In the genomic region with DNA sequence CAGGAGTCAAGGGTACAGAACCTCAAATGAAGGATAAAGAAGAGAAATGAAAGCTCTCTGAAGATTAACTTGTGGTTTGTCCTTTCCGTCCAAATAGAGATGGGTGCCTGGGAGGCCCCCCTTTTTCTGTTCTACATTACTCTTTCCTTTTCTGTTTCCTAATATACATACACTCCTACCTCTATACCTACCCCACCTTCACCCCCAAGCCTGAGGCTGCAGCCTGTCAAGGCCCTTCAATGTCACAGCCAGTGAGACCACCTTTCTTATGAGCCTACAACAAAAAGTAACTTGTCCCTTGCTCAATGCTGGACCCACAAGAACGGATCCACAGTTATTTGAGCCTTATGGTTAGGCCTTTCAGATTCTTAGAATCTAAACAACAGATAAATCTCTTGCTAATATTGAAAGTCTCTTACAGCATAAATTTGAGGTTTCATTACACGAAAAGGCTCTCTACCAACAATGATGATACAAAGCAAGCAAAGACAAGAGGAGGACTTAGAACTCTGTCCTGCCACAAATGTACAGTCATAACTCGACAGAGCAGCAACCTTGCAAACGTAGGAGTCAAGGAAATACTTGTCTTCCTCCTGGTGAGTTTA, we compare ENCODE assay signal across 10 cellular contexts. TPM values are rescaled to one million over a fixed set of nuclear protein-coding genes. Genes with fewer than 3 reads are reported as not detected.
DNase-seq lines count a peak whose midpoint lies in the region; ATAC-seq, FAIRE-seq and TF ChIP-seq lines count a peak whose summit lies in the region.
"Had no signal": no experiment of that assay in that cellular context is flagged by ENCODE, and none has a peak within 500 bp of the region (broad histone marks: within the 10 kb centered on the region; RNA-seq: fewer than 3 reads in every experiment).

No MANE protein-coding gene starts in this region.

- no peaks in the 10 kb centered on the region for H3K23me2 ChIP-seq in H9 (ENCODE audit: insufficient read length, low read depth, low read length, poor library complexity, severe bottlenecking)

- H3K27me3 Mint-ChIP-seq in activated CD8-positive, alpha-beta T cell treated with anti-CD3 and anti-CD28 coated beads for 36 hours, result no peaks in the 10 kb centered on the region
- H3K27me3 Mint-ChIP-seq in H9 (ENCODE audit: low read depth), result peaks cover 39% of the 10 kb centered on the region

- CTCF ChIA-PET in activated CD8-positive, alpha-beta T cell treated with anti-CD3 and anti-CD28 coated beads for 36 hours (lab: Charles Lee), result interaction anchor here (0.6 to 10.8 kb wide), 11 partner anchors 9 to 182 kb away, joined by 3 to 105 read pairs (median 3); partner anchors contain the start of gene UTP25

- no peaks in the 10 kb centered on the region for H3K79me2 ChIP-seq in H9 (ENCODE audit: insufficient read depth, low read length)

- no peak overlapping the region for H3K23ac ChIP-seq in H9 (ENCODE audit: insufficient read length, low read depth, low read length)

- peak overlapping the region; percentile 98 for H3K27ac Mint-ChIP-seq in activated CD8-positive, alpha-beta T cell treated with anti-CD3 and anti-CD28 coated beads for 36 hours
- H3K27ac Mint-ChIP-seq in H9, result no peak overlapping the region

- no peak for FAIRE-seq in RCC 7860 (lab: Jason Lieb, UNC)

- no peak overlapping the region for H2BK15ac ChIP-seq in H9 (ENCODE audit: low read depth, low read length)

- H2BK20ac ChIP-seq in H9 (ENCODE audit: low read depth, low read length, poor library complexity, severe bottlenecking), result no peak overlapping the region

- H3K4me3 ChIP-seq in upper lobe of right lung, result no peak overlapping the region
- H3K4me3 ChIP-seq: gastroesophageal sphincter had no signal

- H3K36me3 ChIP-seq in upper lobe of right lung, result no peaks in the 10 kb centered on the region
- H3K36me3 ChIP-seq: gastroesophageal sphincter had no signal

- peaks cover 80% of the 10 kb centered on the region for H3K4me1 Mint-ChIP-seq in activated CD8-positive, alpha-beta T cell treated with anti-CD3 and anti-CD28 coated beads for 36 hours (ENCODE audit: low read depth)
- peaks cover 14% of the 10 kb centered on the region in 2 experiments for H3K4me1 Mint-ChIP-seq in H9

- DNase-seq in stimulated activated CD4-positive, alpha-beta T cell treated with anti-CD3 and anti-CD28 coated beads, Interleukin-15, amount 100 ng/mL, for 24 hours, result peak; percentile 52
- DNase-seq in stimulated activated CD4-positive, alpha-beta T cell treated with anti-CD3 and anti-CD28 coated beads, Interleukin-4, amount 100 ng/mL, for 4 hours, result no peak
- peak; percentile 76 for DNase-seq in activated CD8-positive, alpha-beta T cell treated with anti-CD3 and anti-CD28 coated beads for 36 hours
- DNase-seq in upper lobe of right lung, result no peak
- no peak for DNase-seq in superior temporal gyrus (ENCODE audit: extremely low spot score)
- no peak for DNase-seq in RCC 7860 (ENCODE audit: low spot score)
- no peak for DNase-seq in H9
- DNase-seq: Karpas-422 had no signal

- H3K4me1 ChIP-seq in upper lobe of right lung (peaks cover 12% of the 10 kb centered on the region), H9 (ENCODE audit: insufficient read depth, low read length) (no peaks in the 10 kb centered on the region)

- no peak overlapping the region for H3K9ac ChIP-seq in H9 (ENCODE audit: extremely low read depth, insufficient read length, low read length)

- no peak overlapping the region for H4K5ac ChIP-seq in H9 (ENCODE audit: insufficient read length, low read depth, low read length)

- H2AFZ ChIP-seq in H9 (ENCODE audit: low read length), result no peak overlapping the region

- no peak overlapping the region for H2BK120ac ChIP-seq in H9 (ENCODE audit: low read depth, low read length, poor library complexity, severe bottlenecking)

- WGBS in H9 (ENCODE audit: extremely low coverage, insufficient read length, low lambda C conversion rate), result no CpG with 5 or more reads among the region's 5 CpGs

- no peak overlapping the region for H4K91ac ChIP-seq in H9 (ENCODE audit: insufficient read length, low read depth, low read length)

- H3K56ac ChIP-seq in H9 (ENCODE audit: insufficient read length, low read depth, low read length), result no peak overlapping the region

- H3K14ac ChIP-seq in H9 (ENCODE audit: insufficient read depth, low read length), result no peak overlapping the region

- peak overlapping the region; percentile 24 for H3K27ac ChIP-seq in upper lobe of right lung
- no peak overlapping the region for H3K27ac ChIP-seq in H9 (ENCODE audit: insufficient read length, low read depth, low read length)
- H3K27ac ChIP-seq: gastroesophageal sphincter had no signal

- H3K4me3 Mint-ChIP-seq in activated CD8-positive, alpha-beta T cell treated with anti-CD3 and anti-CD28 coated beads for 36 hours, result peak overlapping the region; percentile 67
- H3K4me3 Mint-ChIP-seq in H9, result no peak overlapping the region

- H2BK5ac ChIP-seq in H9 (ENCODE audit: insufficient read length, low read length), result no peak overlapping the region

- POLR2A ChIA-PET in activated CD8-positive, alpha-beta T cell treated with anti-CD3 and anti-CD28 coated beads for 36 hours (lab: Charles Lee), result interaction anchor here (0.9 to 13.2 kb wide), 10 partner anchors 8 to 65 kb away, joined by 3 to 242 read pairs (median 6); no protein-coding TSS in a partner anchor

- no peak overlapping the region for H2AK5ac ChIP-seq in H9 (ENCODE audit: insufficient read length, low read length)

- intact Hi-C loops in activated CD8-positive, alpha-beta T cell treated with anti-CD3 and anti-CD28 coated beads for 36 hours (cut with micrococcal nuclease), result loop anchor here (5.0 kb wide), 1 partner anchor 79 kb away; no protein-coding TSS in a partner anchor
- intact Hi-C loops in upper lobe of right lung (cut with DNase I), result no loop called here

- H3K9me3 ChIP-seq in upper lobe of right lung (no peaks in the 10 kb centered on the region), H9 (ENCODE audit: control insufficient read depth, low read depth, low read length) (no peaks in the 10 kb centered on the region)
- H3K9me3 ChIP-seq: gastroesophageal sphincter had no signal

- no peaks in the 10 kb centered on the region for H3K79me1 ChIP-seq in H9 (ENCODE audit: insufficient read depth, low read depth, low read length, poor library complexity, severe bottlenecking)

- no peak overlapping the region for H3K4me2 ChIP-seq in H9 (ENCODE audit: insufficient read depth, insufficient read length, low read length)

- no peak overlapping the region for H2BK12ac ChIP-seq in H9 (ENCODE audit: insufficient read length, low read depth, low read length)

- H3K36me3 Mint-ChIP-seq in activated CD8-positive, alpha-beta T cell treated with anti-CD3 and anti-CD28 coated beads for 36 hours (ENCODE audit: low read depth), result peaks cover 5% of the 10 kb centered on the region
- no peaks in the 10 kb centered on the region for H3K36me3 Mint-ChIP-seq in H9 (ENCODE audit: insufficient read depth in 1 of 3, low read depth in 3 of 3)

- no peak for TF ChIP-seq CTCF in activated CD8-positive, alpha-beta T cell treated with anti-CD3 and anti-CD28 coated beads for 36 hours (IDR thresholded peaks at IDR 0.05)
- TF ChIP-seq CTCF in upper lobe of right lung (IDR thresholded peaks at IDR 0.05), result no peak
- TF ChIP-seq CTCF in H9 (conservative IDR thresholded peaks at IDR 0.05), result no peak

- H3K27me3 ChIP-seq in upper lobe of right lung (no peaks in the 10 kb centered on the region), H9 (ENCODE audit: insufficient read depth, low read length) (peaks cover 2% of the 10 kb centered on the region; the same call in 1 of the 2 replicates)
- H3K27me3 ChIP-seq: gastroesophageal sphincter had no signal

- no peak overlapping the region for H4K8ac ChIP-seq in H9 (replicated peaks; ENCODE audit: insufficient read length, low read depth, low read length)

- ATAC-seq in HG03039 (IDR thresholded peaks at IDR 0.05; ENCODE audit: unreplicated experiment), result peak; percentile 42
- ATAC-seq in activated CD8-positive, alpha-beta T cell treated with anti-CD3 and anti-CD28 coated beads for 36 hours, result peak; percentile 41
- ATAC-seq in upper lobe of right lung, result no peak
- ATAC-seq: gastroesophageal sphincter had no signal

- no peak overlapping the region for H3K4ac ChIP-seq in H9 (ENCODE audit: low read depth, low read length)

- no peak overlapping the region for H3K18ac ChIP-seq in H9 (ENCODE audit: insufficient read length, low read depth, low read length)

- H4K20me1 ChIP-seq in H9 (ENCODE audit: control insufficient read depth, insufficient read depth, insufficient read length), result no peaks in the 10 kb centered on the region

- H3T11ph ChIP-seq in H9 (ENCODE audit: low read length), result no peak overlapping the region

- H3K9me3 Mint-ChIP-seq in activated CD8-positive, alpha-beta T cell treated with anti-CD3 and anti-CD28 coated beads for 36 hours, result no peaks in the 10 kb centered on the region
- H3K9me3 Mint-ChIP-seq in H9, result no peaks in the 10 kb centered on the region

RNA-seq across cellular contexts. Expression of gene TRAF3IP3, which starts 4.1 kb away (rescaled TPM):
- total RNA-seq in activated CD8-positive, alpha-beta T cell treated with anti-CD3 and anti-CD28 coated beads for 36 hours, result 100 to 1,000 TPM; 194 TPM
- 12.4 TPM for total RNA-seq in upper lobe of right lung
- total RNA-seq in H9 (2021), result not detected in 2 replicates

RNA-seq across cellular contexts. Expression of gene C1orf74, which starts 32.6 kb away (rescaled TPM):
- 1 to 10 TPM; 2.8 to 3.0 TPM for total RNA-seq in activated CD8-positive, alpha-beta T cell treated with anti-CD3 and anti-CD28 coated beads for 36 hours
- total RNA-seq in upper lobe of right lung, result 0.96 TPM
- total RNA-seq in H9 (2021), result 2.1 and 2.4 TPM in 2 replicates

RNA-seq across cellular contexts. Expression of gene HSD11B1, which starts 47.1 kb away (rescaled TPM):
- under 1 TPM; 0.47 to 0.59 TPM for total RNA-seq in activated CD8-positive, alpha-beta T cell treated with anti-CD3 and anti-CD28 coated beads for 36 hours
- total RNA-seq in upper lobe of right lung, result 16.9 TPM
- total RNA-seq in H9 (2021), result not detected in 2 replicates

RNA-seq across cellular contexts. Expression of gene IRF6, which starts 54.2 kb away (rescaled TPM):
- total RNA-seq in activated CD8-positive, alpha-beta T cell treated with anti-CD3 and anti-CD28 coated beads for 36 hours, result 1 to 10 TPM; 1.2 TPM
- total RNA-seq in upper lobe of right lung (17.9 TPM), H9 (2021) (7.1 and 8.9 TPM in 2 replicates)

Comparison
In these comparisons a context has a peak if more than half of its experiments do, and no peak if none do; other contexts are left out.
1. DNase-seq: peak in stimulated activated CD4-positive, alpha-beta T cell treated with anti-CD3 and anti-CD28 coated beads, Interleukin-15, amount 100 ng/mL, for 24 hours (single experiment) and activated CD8-positive, alpha-beta T cell treated with anti-CD3 and anti-CD28 coated beads for 36 hours (single experiment); none in stimulated activated CD4-positive, alpha-beta T cell treated with anti-CD3 and anti-CD28 coated beads, Interleukin-4, amount 100 ng/mL, for 4 hours (0 of 2), upper lobe of right lung (single experiment), superior temporal gyrus (single experiment), RCC 7860 (single experiment) and H9 (single experiment).
2. RNA of gene TRAF3IP3, which starts 4.1 kb away (total RNA-seq): 194 TPM in activated CD8-positive, alpha-beta T cell treated with anti-CD3 and anti-CD28 coated beads for 36 hours; 12.4 TPM in upper lobe of right lung (single experiment) and not detected in H9; every median in the first group is over 10 times any median in the second.
3. RNA of gene HSD11B1, which starts 47.1 kb away (total RNA-seq): 16.9 TPM in upper lobe of right lung (single experiment); 0.47 to 0.59 TPM in activated CD8-positive, alpha-beta T cell treated with anti-CD3 and anti-CD28 coated beads for 36 hours and not detected in H9; every median in the first group is over 10 times any median in the second.